In genomic region chr12:13112968-13113367, GRCh38 we compare ENCODE assay signal across 28 cellular contexts. TPM values are rescaled to one million over a fixed set of nuclear protein-coding genes. Genes with fewer than 3 reads are reported as not detected.
"Had no signal": no experiment of that assay in that cellular context is flagged by ENCODE, and none has a peak within 500 bp of the region (broad histone marks: within the 10 kb centered on the region; RNA-seq: fewer than 3 reads in every experiment).

No MANE protein-coding gene starts in this region.

- H3K4me2 ChIP-seq: hepatocyte, neural progenitor cell had no signal

- H3K9me3 ChIP-seq: ovary, suprapubic skin, tibial artery, vagina had no signal

- H3K4me3 ChIP-seq: heart right ventricle, hepatocyte, left ventricle myocardium inferior, lung, neural progenitor cell, ovary, right atrium auricular region, skin epidermis, spleen, suprapubic skin, thoracic aorta, tibial artery, vagina had no signal

- H2AFZ ChIP-seq: hepatocyte, neural progenitor cell had no signal

- DNase-seq: heart right ventricle; islet precursor cell; left ventricle myocardium inferior; naive B cell; natural killer cell; nephron progenitor cell; ovary; spleen; stimulated activated CD4-positive, alpha-beta T cell treated with anti-CD3 and anti-CD28 coated beads, Interleukin-4, amount 100 ng/mL, for 24 hours; stimulated activated naive CD4-positive, alpha-beta T cell; tibial artery; trophoblast cell had no signal

- H3K9ac ChIP-seq: neural progenitor cell had no signal

- H3K27ac ChIP-seq: heart right ventricle, hepatocyte, left ventricle myocardium inferior, ovary, right atrium auricular region, skin epidermis, spleen, suprapubic skin, thoracic aorta, tibial artery, vagina had no signal

- H3K79me2 ChIP-seq: hepatocyte had no signal

- ATAC-seq: heart right ventricle; natural killer cell; sciatic nerve; stimulated activated effector memory CD8-positive, alpha-beta T cell treated with anti-CD3 and anti-CD28 coated beads, Interleukin-12 subunit alpha, Interleukin-12 subunit beta, amount 100 ng/mL, for 72 hours had no signal

- H3K36me3 ChIP-seq: heart right ventricle, left ventricle myocardium inferior, neural progenitor cell, ovary, right atrium auricular region, spleen, suprapubic skin, thoracic aorta, tibial artery, vagina had no signal

- H3K27me3 ChIP-seq: heart right ventricle, hepatocyte, neural progenitor cell, ovary, right atrium auricular region, spleen, suprapubic skin, vagina had no signal

- H3K4me1 ChIP-seq: spleen, tibial artery, vagina had no signal

RNA-seq across cellular contexts. Expression of gene GSG1, which starts 9.5 kb away (rescaled TPM):
- total RNA-seq: heart right ventricle, hepatocyte, kidney epithelial cell, left ventricle myocardium inferior, lower leg skin, lung, mononuclear cell, natural killer cell, ovary, pulmonary artery endothelial cell, right atrium auricular region, sciatic nerve, spleen, subcutaneous adipose tissue, suprapubic skin, thoracic aorta, ureter, vagina had no signal
- polyA plus RNA-seq: heart right ventricle, lung, spleen had no signal
